ENCODE assay signal across 18 cellular contexts in genomic region chr3:31580645-31581044, GRCh38. TPM values are rescaled to one million over a fixed set of nuclear protein-coding genes. Genes with fewer than 3 reads are reported as not detected.
DNase-seq lines count a peak whose midpoint lies in the region; ATAC-seq, FAIRE-seq and TF ChIP-seq lines count a peak whose summit lies in the region.
"Had no signal": no experiment of that assay in that cellular context is flagged by ENCODE, and none has a peak within 500 bp of the region (broad histone marks: within the 10 kb centered on the region; RNA-seq: fewer than 3 reads in every experiment).

No MANE protein-coding gene starts in this region.

- CTCF ChIA-PET in mammary epithelial cell (lab: Charles Lee; ENCODE audit: low non-redundant PET): no interaction called here

- no peak overlapping the region for H3K4me2 ChIP-seq in mammary epithelial cell (ENCODE audit: insufficient read depth, low read depth, low read length)
- H3K4me2 ChIP-seq: BLaER1 had no signal

- TF ChIP-seq CTCF in mammary epithelial cell (conservative IDR thresholded peaks at IDR 0.05 in 1 of 2, IDR thresholded peaks at IDR 0.05 in 1 of 2; ENCODE audit: extremely low read depth in 1 of 2, insufficient read depth in 1 of 2, low read depth in 1 of 2, low read length in 2 of 2) (no peak), right atrium auricular region (IDR thresholded peaks at IDR 0.05) (no peak), thyroid gland (IDR thresholded peaks at IDR 0.05) (no peak), kidney (IDR thresholded peaks at IDR 0.05; ENCODE audit: borderline replicate concordance, extremely low read depth, insufficient read depth) (no peak)

- in situ Hi-C loops in mammary epithelial cell (cut with MboI; ENCODE audit: low sequenced_read_pairs in 2 of 2): no loop called here

- H3K9ac ChIP-seq in mammary epithelial cell (ENCODE audit: insufficient read depth, low read length) (no peak overlapping the region), kidney (ENCODE audit: low read length in 2 of 2) (no peak overlapping the region)
- H3K9ac ChIP-seq: BLaER1 had no signal

- H3K27ac ChIP-seq in mammary epithelial cell (ENCODE audit: insufficient read depth, low read depth, low read length) (no peak overlapping the region), right atrium auricular region (peak overlapping the region; percentile 58 to 88), thyroid gland (no peak overlapping the region), kidney (ENCODE audit: low read depth in 2 of 2, low read length in 2 of 2) (no peak overlapping the region)
- H3K27ac ChIP-seq: BLaER1, HL-60 had no signal

- H3K9me3 ChIP-seq in mammary epithelial cell (replicated peaks; ENCODE audit: insufficient read depth, low read length): no peaks in the 10 kb centered on the region
- H3K9me3 ChIP-seq in right atrium auricular region: peaks cover 0 to 8% of the 10 kb centered on the region in 2 donors
- no peaks in the 10 kb centered on the region for H3K9me3 ChIP-seq in thyroid gland
- H3K9me3 ChIP-seq in kidney (ENCODE audit: control insufficient read depth in 1 of 2, low read length in 2 of 2): no peaks in the 10 kb centered on the region
- H3K9me3 ChIP-seq: HAP-1 had no signal

- 93% methylated on average over 2 of the region's 2 CpGs for WGBS in mammary epithelial cell (ENCODE audit: low coverage, missing lambda C conversion rate)
- 92% methylated on average over 2 of the region's 2 CpGs for WGBS in thyroid gland, 2 donors

- no peak for FAIRE-seq in kidney (lab: Jason Lieb, UNC)
- FAIRE-seq: GM19239, H1 had no signal

- H2AFZ ChIP-seq in mammary epithelial cell (ENCODE audit: low read depth, low read length): no peak overlapping the region

- H3K4me3 ChIP-seq in mammary epithelial cell (replicated peaks in 1 of 3; ENCODE audit: insufficient read depth in 1 of 3, low read depth in 2 of 3, low read length in 3 of 3): no peak overlapping the region
- no peak overlapping the region for H3K4me3 ChIP-seq in right atrium auricular region
- no peak overlapping the region for H3K4me3 ChIP-seq in thyroid gland (replicated peaks in 1 of 3)
- H3K4me3 ChIP-seq in kidney (ENCODE audit: low read length in 2 of 2): no peak overlapping the region
- H3K4me3 ChIP-seq: BLaER1, HAP-1 had no signal

- H3K4me1 ChIP-seq in mammary epithelial cell (ENCODE audit: insufficient read depth, low read length) (no peaks in the 10 kb centered on the region), right atrium auricular region (peaks cover 0 to 39% of the 10 kb centered on the region in 2 donors), thyroid gland (peaks cover 0 to 8% of the 10 kb centered on the region in 2 donors), kidney (ENCODE audit: control insufficient read depth in 1 of 2, insufficient read depth in 1 of 2, low read depth in 1 of 2, low read length in 2 of 2) (peaks cover 0 to under 1% of the 10 kb centered on the region in 2 donors)
- H3K4me1 ChIP-seq: HAP-1 had no signal

- peaks cover 14% of the 10 kb centered on the region for H3K36me3 ChIP-seq in mammary epithelial cell (ENCODE audit: insufficient read depth, low read length)
- peaks cover 3% of the 10 kb centered on the region for H3K36me3 ChIP-seq in right atrium auricular region
- no peaks in the 10 kb centered on the region for H3K36me3 ChIP-seq in thyroid gland
- H3K36me3 ChIP-seq in kidney (ENCODE audit: control insufficient read depth in 1 of 2, insufficient read depth in 2 of 2, low read length in 2 of 2): no peaks in the 10 kb centered on the region

- ATAC-seq in Right ventricle myocardium superior (ENCODE audit: poor library complexity) (peak; percentile 30), left cardiac atrium (no peak)

- intact Hi-C loops in Right ventricle myocardium superior (cut with DNase I) (no loop called here), left cardiac atrium (cut with DNase I) (no loop called here), mammary epithelial cell (cut with micrococcal nuclease) (no loop called here), thyroid gland (cut with DNase I) (no loop called here), kidney (cut with DNase I) (no loop called here)

- dilution Hi-C loops in mammary epithelial cell (cut with HindIII; ENCODE audit: low sequenced_read_pairs): no loop called here

- peaks cover 66% of the 10 kb centered on the region for H3K79me2 ChIP-seq in mammary epithelial cell (ENCODE audit: insufficient read depth, low read length)

- H4K20me1 ChIP-seq in mammary epithelial cell (ENCODE audit: insufficient read depth, low read length): peaks cover under 1% of the 10 kb centered on the region

- TF ChIP-seq POLR2A in thyroid gland (IDR thresholded peaks at IDR 0.05) (no peak), erythroblast (IDR thresholded peaks at IDR 0.05; ENCODE audit: low read length) (no peak)

- BruUV-seq in mammary epithelial cell (replicated peaks; lab: Mats Ljungman, UMichigan): TSS peak; percentile 13

- H3K27me3 ChIP-seq in mammary epithelial cell (ENCODE audit: insufficient read depth, low read length): no peaks in the 10 kb centered on the region
- H3K27me3 ChIP-seq in right atrium auricular region: no peaks in the 10 kb centered on the region
- H3K27me3 ChIP-seq in thyroid gland: no peaks in the 10 kb centered on the region
- H3K27me3 ChIP-seq: BLaER1 had no signal

- no peak for DNase-seq in Right ventricle myocardium superior
- no peak for DNase-seq in left cardiac atrium
- DNase-seq in mammary epithelial cell: no peak
- no peak for DNase-seq in right atrium auricular region (ENCODE audit: low spot score)
- no peak for DNase-seq in thyroid gland
- DNase-seq in kidney: no peak
- no peak for DNase-seq in erythroblast (lab: John Stamatoyannopoulos, UW)
- DNase-seq: 8988T; AML-193; CD4-positive, CD25-positive, alpha-beta regulatory T cell; DMS53; GF-D8; HFFc6 had no signal

RNA-seq across cellular contexts. Expression of gene STT3B, which starts 47.9 kb away (rescaled TPM):
- total RNA-seq in Right ventricle myocardium superior (85.3 TPM), left cardiac atrium (10 to 100 TPM; 76.7 to 88.1 TPM), mammary epithelial cell (100 to 1,000 TPM in 1 of 2 donors, 10 to 100 TPM in 1; 93.2 to 149 TPM), right atrium auricular region (10 to 100 TPM; 78.0 to 87.5 TPM), thyroid gland (100 to 1,000 TPM; 111 to 172 (median 150) TPM), kidney (89.9 TPM)
- polyA plus RNA-seq in mammary epithelial cell (50.8 TPM), kidney (ENCODE audit: insufficient read depth, low read depth, low replicate concordance) (44.7 TPM)
- polyA minus RNA-seq in mammary epithelial cell: 91.9 TPM

Comparison
In these comparisons a context has a peak if more than half of its experiments do, and no peak if none do; other contexts are left out.
1. H3K27ac ChIP-seq: peak in right atrium auricular region (2 of 2); none in mammary epithelial cell (single experiment), thyroid gland (0 of 3) and kidney (0 of 2).